1 cellular context compared by ENCODE assay signal in the genomic region with DNA sequence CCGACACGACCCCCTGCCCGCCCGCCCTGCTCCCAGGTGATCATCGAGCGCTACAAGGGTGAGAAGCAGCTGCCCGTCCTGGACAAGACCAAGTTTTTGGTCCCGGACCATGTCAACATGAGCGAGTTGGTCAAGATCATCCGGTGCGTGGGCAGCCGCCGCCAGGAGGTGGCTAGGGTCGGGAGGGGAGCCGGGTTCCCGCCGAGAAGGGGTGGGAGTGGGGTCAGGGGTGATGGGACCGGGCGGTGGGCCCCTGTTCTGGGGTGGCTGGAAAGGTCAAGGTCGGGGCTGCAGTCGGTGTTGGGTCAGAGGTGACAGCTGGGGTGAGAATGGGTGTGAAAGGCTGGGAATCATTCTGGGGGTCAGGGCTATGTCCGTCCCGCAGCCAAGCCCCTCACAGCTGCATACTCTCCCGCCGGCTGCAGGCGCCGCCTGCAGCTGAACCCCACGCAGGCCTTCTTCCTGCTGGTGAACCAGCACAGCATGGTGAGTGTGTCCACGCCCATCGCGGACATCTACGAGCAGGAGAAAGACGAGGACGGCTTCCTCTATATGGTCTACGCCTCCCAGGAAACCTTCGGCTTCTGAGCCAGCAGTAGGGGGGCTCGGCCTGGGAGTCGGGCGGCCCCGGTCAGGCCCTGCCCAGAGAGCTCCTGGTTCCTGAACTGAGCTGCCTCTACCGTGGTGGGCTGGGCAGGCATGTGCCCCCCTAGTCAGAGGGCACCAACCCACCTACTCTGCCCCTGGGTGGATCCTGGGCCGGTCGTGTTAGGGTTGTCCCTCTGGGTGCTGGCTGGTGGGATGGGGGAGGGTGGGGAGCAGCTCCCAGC.
A peak's percentile ranks its signal among the peaks of the same experiment; 100 is the strongest.
TF ChIP-seq lines count a peak whose summit lies in the region.

No MANE protein-coding gene starts in this region.

TF ChIP-seq in H1, 55 proteins besides CTCF, POLR2A, EP300 and RAD21:
- TF ChIP-seq RNF2 (IDR thresholded peaks at IDR 0.05; ENCODE audit: borderline replicate concordance, low read depth, low read length, missing control alignments, poor library complexity, severe bottlenecking) (no peak), E2F6 (IDR thresholded peaks at IDR 0.05) (0 out of 2 replicates have a peak, but pooled peaks have one; percentile 24), RXRA (IDR thresholded peaks at IDR 0.05; ENCODE audit: insufficient read depth, low read depth, low read length) (0 out of 2 replicates have a peak, but pooled peaks have one; percentile 36)
